ENCODE assay signal across 8 cellular contexts in the genomic region with DNA sequence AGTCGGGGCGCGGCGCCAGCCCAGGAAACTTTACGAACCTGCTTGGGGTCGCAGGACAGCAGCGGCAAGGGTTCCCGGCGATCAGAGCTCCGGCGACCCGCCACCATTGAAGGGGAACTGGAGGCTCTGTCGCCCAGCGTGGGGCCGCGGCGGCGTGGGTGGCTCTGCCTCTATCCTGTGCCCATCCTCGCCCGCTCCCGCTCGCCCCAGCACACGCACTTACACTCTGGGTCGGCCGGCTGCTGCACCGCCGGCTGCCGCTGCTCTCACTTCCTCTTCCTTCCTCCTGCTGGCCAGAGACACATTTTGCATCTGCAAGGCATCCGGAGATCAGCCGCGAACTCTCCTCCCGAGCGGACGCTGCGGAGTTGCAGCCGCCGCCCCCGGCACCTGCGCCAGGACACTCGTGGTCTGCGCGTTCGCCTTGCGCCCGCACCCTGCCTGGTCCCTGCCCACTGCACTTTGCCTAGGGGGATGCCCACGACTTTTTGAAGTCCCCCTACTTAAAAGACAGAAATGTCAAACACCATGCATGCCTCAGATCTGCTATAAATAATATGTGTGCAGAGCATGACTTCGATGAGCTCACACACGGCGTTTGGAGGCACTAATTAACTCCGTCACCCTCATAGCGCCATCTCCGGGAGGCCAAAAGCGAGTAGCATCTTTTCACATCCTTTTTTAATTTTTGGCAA.
DNase-seq lines count a peak whose midpoint lies in the region; ATAC-seq lines count a peak whose summit lies in the region.

A gene with protein sequence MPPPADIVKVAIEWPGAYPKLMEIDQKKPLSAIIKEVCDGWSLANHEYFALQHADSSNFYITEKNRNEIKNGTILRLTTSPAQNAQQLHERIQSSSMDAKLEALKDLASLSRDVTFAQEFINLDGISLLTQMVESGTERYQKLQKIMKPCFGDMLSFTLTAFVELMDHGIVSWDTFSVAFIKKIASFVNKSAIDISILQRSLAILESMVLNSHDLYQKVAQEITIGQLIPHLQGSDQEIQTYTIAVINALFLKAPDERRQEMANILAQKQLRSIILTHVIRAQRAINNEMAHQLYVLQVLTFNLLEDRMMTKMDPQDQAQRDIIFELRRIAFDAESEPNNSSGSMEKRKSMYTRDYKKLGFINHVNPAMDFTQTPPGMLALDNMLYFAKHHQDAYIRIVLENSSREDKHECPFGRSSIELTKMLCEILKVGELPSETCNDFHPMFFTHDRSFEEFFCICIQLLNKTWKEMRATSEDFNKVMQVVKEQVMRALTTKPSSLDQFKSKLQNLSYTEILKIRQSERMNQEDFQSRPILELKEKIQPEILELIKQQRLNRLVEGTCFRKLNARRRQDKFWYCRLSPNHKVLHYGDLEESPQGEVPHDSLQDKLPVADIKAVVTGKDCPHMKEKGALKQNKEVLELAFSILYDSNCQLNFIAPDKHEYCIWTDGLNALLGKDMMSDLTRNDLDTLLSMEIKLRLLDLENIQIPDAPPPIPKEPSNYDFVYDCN (minus strand): TSS at position 228 of the 695 bp plus-strand sequence. CDS start 106,174 bp downstream, outside the sequence.

- peak; percentile 92 for ATAC-seq in GM19397 (IDR thresholded peaks at IDR 0.05; ENCODE audit: unreplicated experiment)
- peak; percentile 93 for ATAC-seq in HG03575 (IDR thresholded peaks at IDR 0.05; ENCODE audit: extremely low read depth, insufficient number of reproducible peaks, low FRiP score, unreplicated experiment)

- DNase-seq in CD1c-positive myeloid dendritic cell (ENCODE audit: extremely low spot score) (peak; percentile 95), SIG-M5 (lab: John Stamatoyannopoulos, UW) (peak; percentile 68), activated gamma-delta T cell treated with Interleukin-2 at 50 U/mL for 16 hours (peak; percentile 73), globus pallidus (ENCODE audit: low spot score) (peak; percentile 87), non-pigmented ciliary epithelial cell (ENCODE audit: low read depth) (peak; percentile 5), superior temporal gyrus (ENCODE audit: extremely low spot score) (peak; percentile 83)

Comparison
In these comparisons a context has a peak if more than half of its experiments do, and no peak if none do; other contexts are left out.
1. Peak in every context shown above with its lines: DNase-seq and ATAC-seq.
2. DNase-seq: peak in every context shown above with its lines; median percentile 95 in CD1c-positive myeloid dendritic cell; 87 in globus pallidus; 83 in superior temporal gyrus; 73 in activated gamma-delta T cell treated with Interleukin-2 at 50 U/mL for 16 hours; 68 in SIG-M5; 5 in non-pigmented ciliary epithelial cell.